21 cellular contexts compared by ENCODE assay signal in the genomic region with DNA sequence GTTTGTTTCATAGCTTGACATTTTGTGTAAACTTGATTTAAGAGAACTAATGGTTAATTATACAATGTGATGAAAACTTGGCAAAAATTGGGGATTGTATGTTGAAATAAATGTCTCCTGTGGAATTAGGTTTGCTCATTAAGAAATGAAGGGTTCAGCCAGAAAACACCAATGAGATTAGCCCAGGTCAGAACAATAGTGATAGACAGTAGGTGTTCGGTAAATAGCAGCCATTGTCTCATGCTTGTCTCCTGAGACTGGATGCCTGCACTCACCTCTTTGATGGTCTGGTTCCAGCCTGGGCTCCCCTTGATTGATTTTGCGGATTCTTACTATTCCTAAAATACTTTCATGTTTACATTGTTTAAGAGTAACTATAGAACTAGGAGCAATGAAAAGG.
"Had no signal": no experiment of that assay in that cellular context is flagged by ENCODE, and none has a peak within 500 bp of the region (broad histone marks: within the 10 kb centered on the region; RNA-seq: fewer than 3 reads in every experiment).

No MANE protein-coding gene starts in this region.

- H3K27ac Mint-ChIP-seq: activated CD8-positive, alpha-beta T cell treated with anti-CD3 and anti-CD28 coated beads, Interleukin-2, amount 10 ng/mL, durations not matched to agents 7 days and 5 days had no signal

- H3K27ac ChIP-seq: WERI-Rb-1 had no signal

- DNase-seq: activated CD4-positive, alpha-beta T cell treated with anti-CD3 and anti-CD28 coated beads for 4 hours; activated CD4-positive, alpha-beta T cell treated with anti-CD3 and anti-CD28 coated beads, Interleukin-2, amount 50 U/mL, for 4 hours; activated CD8-positive, alpha-beta memory T cell treated with anti-CD3 and anti-CD28 coated beads, Interleukin-2, amount 50 U/mL, for 48 hours; activated CD8-positive, alpha-beta T cell treated with anti-CD3 and anti-CD28 coated beads, Interleukin-2, amount 10 ng/mL, durations not matched to agents 7 days and 5 days; activated naive CD4-positive, alpha-beta T cell treated with anti-CD3 and anti-CD28 coated beads, Interleukin-2, amount 50 U/mL, for 16 hours; activated T-cell treated with anti-CD3 and anti-CD28 coated beads, Interleukin-2, amount 50 U/mL, for 1 hour; aorta; cerebellar nuclear complex; IMR-90; KG1; NCI-H1092; NCI-H1436; NCI-H187 treated with DMSO at 0.1 percent for 48 hours; NCI-H2081 treated with DMSO at 0.1 percent for 48 hours; NCI-H2171 treated with DMSO at 0.1 percent for 48 hours; NCI-H226; NCI-H526; SIG-M5; T-helper 1 cell; WERI-Rb-1 had no signal

- H3K4me3 Mint-ChIP-seq: activated CD8-positive, alpha-beta T cell treated with anti-CD3 and anti-CD28 coated beads, Interleukin-2, amount 10 ng/mL, durations not matched to agents 7 days and 5 days had no signal

- H3K36me3 ChIP-seq: WERI-Rb-1 had no signal

- ATAC-seq: activated CD4-positive, CD25-positive, alpha-beta regulatory T cell treated with anti-CD3 and anti-CD28 coated beads, Interleukin-2, amount 50 U/mL, for 24 hours; activated CD8-positive, alpha-beta T cell treated with anti-CD3 and anti-CD28 coated beads, Interleukin-2, amount 10 ng/mL, durations not matched to agents 7 days and 5 days had no signal
